In genomic region chr4:80075995-80076394, GRCh38 we compare ENCODE assay signal across 17 cellular contexts. TPM values are rescaled to one million over a fixed set of nuclear protein-coding genes. Genes with fewer than 3 reads are reported as not detected.
A peak's percentile ranks its signal among the peaks of the same experiment; 100 is the strongest.
DNase-seq lines count a peak whose midpoint lies in the region; ATAC-seq and TF ChIP-seq lines count a peak whose summit lies in the region.
"Had no signal": no experiment of that assay in that cellular context is flagged by ENCODE, and none has a peak within 500 bp of the region (broad histone marks: within the 10 kb centered on the region; RNA-seq: fewer than 3 reads in every experiment).

No MANE protein-coding gene starts in this region.

- H3K4me1 Mint-ChIP-seq in CD14-positive monocyte (peaks cover 79% of the 10 kb centered on the region), nephron (peaks cover 26% of the 10 kb centered on the region)
- H3K4me1 Mint-ChIP-seq in CD4-positive, CD25-positive, alpha-beta regulatory T cell: peaks cover 24 to 50% (median 36%) of the 10 kb centered on the region in 4 donors
- peaks cover 55% of the 10 kb centered on the region for H3K4me1 Mint-ChIP-seq in activated CD4-positive, alpha-beta memory T cell treated with anti-CD3 and anti-CD28 coated beads for 36 hours (ENCODE audit: low read depth)

- H3K4me3 ChIP-seq in CD4-positive, CD25-positive, alpha-beta regulatory T cell (ENCODE audit: low read depth, low read length): no peak overlapping the region
- H3K4me3 ChIP-seq: GM23338, PC-9, SJSA1 had no signal

- no peaks in the 10 kb centered on the region for H3K36me3 ChIP-seq in CD4-positive, CD25-positive, alpha-beta regulatory T cell (ENCODE audit: control insufficient read depth, insufficient read depth, low read length)

- H3K27ac ChIP-seq in CD4-positive, CD25-positive, alpha-beta regulatory T cell (ENCODE audit: insufficient read depth, low read length, poor library complexity, severe bottlenecking): peak overlapping the region; percentile 6
- H3K27ac ChIP-seq: KMS-11, PC-9, SJSA1 had no signal

- H3K27me3 Mint-ChIP-seq in CD14-positive monocyte (ENCODE audit: low read depth in 3 of 3) (peaks cover 0 to 2% (median 0%) of the 10 kb centered on the region in 3 donors), nephron (ENCODE audit: low read depth) (no peaks in the 10 kb centered on the region)
- H3K27me3 Mint-ChIP-seq in CD4-positive, CD25-positive, alpha-beta regulatory T cell: no peaks in the 10 kb centered on the region
- H3K27me3 Mint-ChIP-seq in activated CD4-positive, alpha-beta memory T cell treated with anti-CD3 and anti-CD28 coated beads for 36 hours: peaks cover 2% of the 10 kb centered on the region

- DNase-seq in CD14-positive monocyte (ENCODE audit: low spot score): no peak
- no peak for DNase-seq in CD4-positive, CD25-positive, alpha-beta regulatory T cell
- no peak for DNase-seq in activated CD4-positive, alpha-beta memory T cell treated with anti-CD3 and anti-CD28 coated beads for 36 hours
- DNase-seq in anterior cingulate cortex (lab: John Stamatoyannopoulos, UW): no peak
- DNase-seq in NAMALWA (ENCODE audit: low spot score): no peak
- DNase-seq: COR-L47, NCI-H1092, NCI-H2081 treated with DMSO at 0.1 percent for 48 hours, NCI-H510A treated with DMSO at 0.1 percent for 48 hours, NCI-H82, PC-9 had no signal

- no peak for TF ChIP-seq CTCF in CD14-positive monocyte (IDR thresholded peaks at IDR 0.05)
- no peak for TF ChIP-seq CTCF in nephron (IDR thresholded peaks at IDR 0.05; ENCODE audit: unreplicated experiment in 3 of 3)

- POLR2A ChIA-PET in activated CD4-positive, alpha-beta memory T cell treated with anti-CD3 and anti-CD28 coated beads for 36 hours (lab: Charles Lee): no interaction called here

- intact Hi-C loops in CD14-positive monocyte (cut with micrococcal nuclease): loop anchor here in 1 of 2 donors (5.0 kb wide), 1 partner anchor 66 kb away; no protein-coding TSS in a partner anchor
- intact Hi-C loops in activated CD4-positive, alpha-beta memory T cell treated with anti-CD3 and anti-CD28 coated beads for 36 hours (cut with micrococcal nuclease): loop anchor here (2.0 to 10.0 kb wide), 4 partner anchors 63 to 1421 kb away; no protein-coding TSS in a partner anchor

- H3K9me3 Mint-ChIP-seq in CD14-positive monocyte: peaks cover 0 to 4% (median 0%) of the 10 kb centered on the region in 7 donors
- H3K9me3 Mint-ChIP-seq in CD4-positive, CD25-positive, alpha-beta regulatory T cell: peaks cover 0 to 2% (median 0%) of the 10 kb centered on the region in 7 donors
- no peaks in the 10 kb centered on the region for H3K9me3 Mint-ChIP-seq in activated CD4-positive, alpha-beta memory T cell treated with anti-CD3 and anti-CD28 coated beads for 36 hours
- peaks cover 9% of the 10 kb centered on the region for H3K9me3 Mint-ChIP-seq in nephron

- H3K27me3 ChIP-seq in CD4-positive, CD25-positive, alpha-beta regulatory T cell (ENCODE audit: control insufficient read depth, insufficient read depth, low read length): no peaks in the 10 kb centered on the region
- H3K27me3 ChIP-seq: SJSA1 had no signal

- H3K4me3 Mint-ChIP-seq in CD14-positive monocyte (no peak overlapping the region), nephron (peak overlapping the region in 2 of 3 experiments; percentile 8 to 37)
- peak overlapping the region in 1 of 4 donors; percentile 12 for H3K4me3 Mint-ChIP-seq in CD4-positive, CD25-positive, alpha-beta regulatory T cell
- H3K4me3 Mint-ChIP-seq in activated CD4-positive, alpha-beta memory T cell treated with anti-CD3 and anti-CD28 coated beads for 36 hours: no peak overlapping the region
- H3K4me3 Mint-ChIP-seq: GM23338 had no signal

- no peak for ATAC-seq in CD4-positive, CD25-positive, alpha-beta regulatory T cell (ENCODE audit: low read depth in 2 of 2)
- ATAC-seq in HG03175 (IDR thresholded peaks at IDR 0.05; ENCODE audit: unreplicated experiment): no peak
- ATAC-seq: GM23338, HCT116 had no signal

- H3K36me3 Mint-ChIP-seq in CD14-positive monocyte (peaks cover 2 to 10% of the 10 kb centered on the region in 2 donors), nephron (ENCODE audit: low read depth) (no peaks in the 10 kb centered on the region)
- no peaks in the 10 kb centered on the region for H3K36me3 Mint-ChIP-seq in CD4-positive, CD25-positive, alpha-beta regulatory T cell
- peaks cover 6% of the 10 kb centered on the region for H3K36me3 Mint-ChIP-seq in activated CD4-positive, alpha-beta memory T cell treated with anti-CD3 and anti-CD28 coated beads for 36 hours

- H3K27ac Mint-ChIP-seq in CD14-positive monocyte (peak overlapping the region; percentile 51 to 98 (median 76)), nephron (no peak overlapping the region)
- peak overlapping the region; percentile 1 to 57 (median 33) for H3K27ac Mint-ChIP-seq in CD4-positive, CD25-positive, alpha-beta regulatory T cell
- H3K27ac Mint-ChIP-seq in activated CD4-positive, alpha-beta memory T cell treated with anti-CD3 and anti-CD28 coated beads for 36 hours: peak overlapping the region; percentile 47
- H3K27ac Mint-ChIP-seq: GM23338 had no signal

- no peaks in the 10 kb centered on the region for H3K9me3 ChIP-seq in CD4-positive, CD25-positive, alpha-beta regulatory T cell (ENCODE audit: control insufficient read depth in 2 of 2, low read length in 2 of 2)
- H3K9me3 ChIP-seq: SJSA1 had no signal

- H3K4me1 ChIP-seq in CD4-positive, CD25-positive, alpha-beta regulatory T cell (ENCODE audit: control insufficient read depth, insufficient read depth, low read length, poor library complexity, severe bottlenecking): peaks cover 29% of the 10 kb centered on the region

- CTCF ChIA-PET in activated CD4-positive, alpha-beta memory T cell treated with anti-CD3 and anti-CD28 coated beads for 36 hours (lab: Charles Lee): interaction anchor here (4.9 kb wide), 1 partner anchor 107 kb away, joined by 25 read pairs; no protein-coding TSS in a partner anchor

RNA-seq across cellular contexts. Expression of gene ANTXR2, which starts 3.0 kb away (rescaled TPM):
- polyA plus RNA-seq in CD14-positive monocyte: 10 to 100 TPM; 59.2 to 69.6 TPM
- 117 TPM for total RNA-seq in CD4-positive, CD25-positive, alpha-beta regulatory T cell
- 10 to 100 TPM; 66.4 to 98.4 (median 69.1) TPM for polyA plus RNA-seq in CD4-positive, CD25-positive, alpha-beta regulatory T cell
- 10 to 100 TPM; 12.6 to 14.4 TPM for total RNA-seq in activated CD4-positive, alpha-beta memory T cell treated with anti-CD3 and anti-CD28 coated beads for 36 hours

Comparison
In these comparisons a context has a peak if more than half of its experiments do, and no peak if none do; other contexts are left out.
1. H3K27ac Mint-ChIP-seq: peak in CD14-positive monocyte (7 of 7), CD4-positive, CD25-positive, alpha-beta regulatory T cell (3 of 3) and activated CD4-positive, alpha-beta memory T cell treated with anti-CD3 and anti-CD28 coated beads for 36 hours (single experiment); none in nephron (0 of 3).
2. H3K4me3 Mint-ChIP-seq: peak in nephron (2 of 3); none in CD14-positive monocyte (0 of 2) and activated CD4-positive, alpha-beta memory T cell treated with anti-CD3 and anti-CD28 coated beads for 36 hours (single experiment).